In the genomic region with DNA sequence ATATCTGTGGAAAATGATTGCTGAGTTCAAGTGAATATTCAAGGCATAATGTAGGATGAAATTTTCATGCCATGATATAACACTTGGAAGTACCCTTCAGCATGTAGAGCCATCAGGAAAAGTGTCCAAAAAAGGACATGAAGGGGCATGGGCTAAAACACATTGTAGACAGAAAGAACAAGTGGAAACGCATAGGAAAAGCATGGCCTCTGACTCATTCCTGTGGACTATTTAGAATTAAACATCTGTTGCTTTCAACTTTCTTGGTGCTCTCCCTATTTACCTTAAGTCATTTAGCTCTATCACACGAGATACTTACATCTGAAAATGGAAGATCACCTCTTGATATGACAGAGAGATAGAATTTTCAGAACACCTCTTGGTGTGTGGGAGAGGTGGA, we compare ENCODE assay signal across 1 cellular context.
TF ChIP-seq lines count a peak whose summit lies in the region.

No MANE protein-coding gene starts in this region.

TF ChIP-seq in GM23338, 12 proteins besides CTCF, POLR2A, EP300 and RAD21 (continued from another document):
- TF ChIP-seq, protein P1, sequence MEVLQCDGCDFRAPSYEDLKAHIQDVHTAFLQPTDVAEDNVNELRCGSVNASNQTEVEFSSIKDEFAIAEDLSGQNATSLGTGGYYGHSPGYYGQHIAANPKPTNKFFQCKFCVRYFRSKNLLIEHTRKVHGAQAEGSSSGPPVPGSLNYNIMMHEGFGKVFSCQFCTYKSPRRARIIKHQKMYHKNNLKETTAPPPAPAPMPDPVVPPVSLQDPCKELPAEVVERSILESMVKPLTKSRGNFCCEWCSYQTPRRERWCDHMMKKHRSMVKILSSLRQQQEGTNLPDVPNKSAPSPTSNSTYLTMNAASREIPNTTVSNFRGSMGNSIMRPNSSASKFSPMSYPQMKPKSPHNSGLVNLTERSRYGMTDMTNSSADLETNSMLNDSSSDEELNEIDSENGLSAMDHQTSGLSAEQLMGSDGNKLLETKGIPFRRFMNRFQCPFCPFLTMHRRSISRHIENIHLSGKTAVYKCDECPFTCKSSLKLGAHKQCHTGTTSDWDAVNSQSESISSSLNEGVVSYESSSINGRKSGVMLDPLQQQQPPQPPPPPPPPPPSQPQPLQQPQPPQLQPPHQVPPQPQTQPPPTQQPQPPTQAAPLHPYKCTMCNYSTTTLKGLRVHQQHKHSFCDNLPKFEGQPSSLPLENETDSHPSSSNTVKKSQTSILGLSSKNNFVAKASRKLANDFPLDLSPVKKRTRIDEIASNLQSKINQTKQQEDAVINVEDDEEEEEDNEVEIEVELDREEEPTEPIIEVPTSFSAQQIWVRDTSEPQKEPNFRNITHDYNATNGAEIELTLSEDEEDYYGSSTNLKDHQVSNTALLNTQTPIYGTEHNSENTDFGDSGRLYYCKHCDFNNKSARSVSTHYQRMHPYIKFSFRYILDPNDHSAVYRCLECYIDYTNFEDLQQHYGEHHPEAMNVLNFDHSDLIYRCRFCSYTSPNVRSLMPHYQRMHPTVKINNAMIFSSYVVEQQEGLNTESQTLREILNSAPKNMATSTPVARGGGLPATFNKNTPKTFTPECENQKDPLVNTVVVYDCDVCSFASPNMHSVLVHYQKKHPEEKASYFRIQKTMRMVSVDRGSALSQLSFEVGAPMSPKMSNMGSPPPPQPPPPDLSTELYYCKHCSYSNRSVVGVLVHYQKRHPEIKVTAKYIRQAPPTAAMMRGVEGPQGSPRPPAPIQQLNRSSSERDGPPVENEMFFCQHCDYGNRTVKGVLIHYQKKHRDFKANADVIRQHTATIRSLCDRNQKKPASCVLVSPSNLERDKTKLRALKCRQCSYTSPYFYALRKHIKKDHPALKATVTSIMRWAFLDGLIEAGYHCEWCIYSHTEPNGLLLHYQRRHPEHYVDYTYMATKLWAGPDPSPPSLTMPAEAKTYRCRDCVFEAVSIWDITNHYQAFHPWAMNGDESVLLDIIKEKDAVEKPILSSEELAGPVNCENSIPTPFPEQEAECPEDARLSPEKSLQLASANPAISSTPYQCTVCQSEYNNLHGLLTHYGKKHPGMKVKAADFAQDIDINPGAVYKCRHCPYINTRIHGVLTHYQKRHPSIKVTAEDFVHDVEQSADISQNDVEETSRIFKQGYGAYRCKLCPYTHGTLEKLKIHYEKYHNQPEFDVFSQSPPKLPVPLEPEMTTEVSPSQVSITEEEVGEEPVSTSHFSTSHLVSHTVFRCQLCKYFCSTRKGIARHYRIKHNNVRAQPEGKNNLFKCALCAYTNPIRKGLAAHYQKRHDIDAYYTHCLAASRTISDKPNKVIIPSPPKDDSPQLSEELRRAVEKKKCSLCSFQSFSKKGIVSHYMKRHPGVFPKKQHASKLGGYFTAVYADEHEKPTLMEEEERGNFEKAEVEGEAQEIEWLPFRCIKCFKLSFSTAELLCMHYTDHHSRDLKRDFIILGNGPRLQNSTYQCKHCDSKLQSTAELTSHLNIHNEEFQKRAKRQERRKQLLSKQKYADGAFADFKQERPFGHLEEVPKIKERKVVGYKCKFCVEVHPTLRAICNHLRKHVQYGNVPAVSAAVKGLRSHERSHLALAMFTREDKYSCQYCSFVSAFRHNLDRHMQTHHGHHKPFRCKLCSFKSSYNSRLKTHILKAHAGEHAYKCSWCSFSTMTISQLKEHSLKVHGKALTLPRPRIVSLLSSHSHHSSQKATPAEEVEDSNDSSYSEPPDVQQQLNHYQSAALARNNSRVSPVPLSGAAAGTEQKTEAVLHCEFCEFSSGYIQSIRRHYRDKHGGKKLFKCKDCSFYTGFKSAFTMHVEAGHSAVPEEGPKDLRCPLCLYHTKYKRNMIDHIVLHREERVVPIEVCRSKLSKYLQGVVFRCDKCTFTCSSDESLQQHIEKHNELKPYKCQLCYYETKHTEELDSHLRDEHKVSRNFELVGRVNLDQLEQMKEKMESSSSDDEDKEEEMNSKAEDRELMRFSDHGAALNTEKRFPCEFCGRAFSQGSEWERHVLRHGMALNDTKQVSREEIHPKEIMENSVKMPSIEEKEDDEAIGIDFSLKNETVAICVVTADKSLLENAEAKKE (CRISPR knock-in tag; IDR thresholded peaks at IDR 0.05), result no peak
- TF ChIP-seq NANOG (IDR thresholded peaks at IDR 0.05; ENCODE audit: borderline replicate concordance) (no peak), ZNF114 (CRISPR knock-in tag; IDR thresholded peaks at IDR 0.05) (no peak), EZH2phosphoT487 (IDR thresholded peaks at IDR 0.05; ENCODE audit: unreplicated experiment) (no peak), ZNF331 (CRISPR knock-in tag; IDR thresholded peaks at IDR 0.05; ENCODE audit: low read depth) (no peak), CREB1 (CRISPR knock-in tag; IDR thresholded peaks at IDR 0.05; ENCODE audit: low read depth) (no peak), EZH2 (IDR thresholded peaks at IDR 0.05; ENCODE audit: low read depth, unreplicated experiment) (no peak)
- TF ChIP-seq, protein P2, sequence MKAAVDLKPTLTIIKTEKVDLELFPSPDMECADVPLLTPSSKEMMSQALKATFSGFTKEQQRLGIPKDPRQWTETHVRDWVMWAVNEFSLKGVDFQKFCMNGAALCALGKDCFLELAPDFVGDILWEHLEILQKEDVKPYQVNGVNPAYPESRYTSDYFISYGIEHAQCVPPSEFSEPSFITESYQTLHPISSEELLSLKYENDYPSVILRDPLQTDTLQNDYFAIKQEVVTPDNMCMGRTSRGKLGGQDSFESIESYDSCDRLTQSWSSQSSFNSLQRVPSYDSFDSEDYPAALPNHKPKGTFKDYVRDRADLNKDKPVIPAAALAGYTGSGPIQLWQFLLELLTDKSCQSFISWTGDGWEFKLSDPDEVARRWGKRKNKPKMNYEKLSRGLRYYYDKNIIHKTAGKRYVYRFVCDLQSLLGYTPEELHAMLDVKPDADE (IDR thresholded peaks at IDR 0.05), result no peak
- TF ChIP-seq, protein P3, sequence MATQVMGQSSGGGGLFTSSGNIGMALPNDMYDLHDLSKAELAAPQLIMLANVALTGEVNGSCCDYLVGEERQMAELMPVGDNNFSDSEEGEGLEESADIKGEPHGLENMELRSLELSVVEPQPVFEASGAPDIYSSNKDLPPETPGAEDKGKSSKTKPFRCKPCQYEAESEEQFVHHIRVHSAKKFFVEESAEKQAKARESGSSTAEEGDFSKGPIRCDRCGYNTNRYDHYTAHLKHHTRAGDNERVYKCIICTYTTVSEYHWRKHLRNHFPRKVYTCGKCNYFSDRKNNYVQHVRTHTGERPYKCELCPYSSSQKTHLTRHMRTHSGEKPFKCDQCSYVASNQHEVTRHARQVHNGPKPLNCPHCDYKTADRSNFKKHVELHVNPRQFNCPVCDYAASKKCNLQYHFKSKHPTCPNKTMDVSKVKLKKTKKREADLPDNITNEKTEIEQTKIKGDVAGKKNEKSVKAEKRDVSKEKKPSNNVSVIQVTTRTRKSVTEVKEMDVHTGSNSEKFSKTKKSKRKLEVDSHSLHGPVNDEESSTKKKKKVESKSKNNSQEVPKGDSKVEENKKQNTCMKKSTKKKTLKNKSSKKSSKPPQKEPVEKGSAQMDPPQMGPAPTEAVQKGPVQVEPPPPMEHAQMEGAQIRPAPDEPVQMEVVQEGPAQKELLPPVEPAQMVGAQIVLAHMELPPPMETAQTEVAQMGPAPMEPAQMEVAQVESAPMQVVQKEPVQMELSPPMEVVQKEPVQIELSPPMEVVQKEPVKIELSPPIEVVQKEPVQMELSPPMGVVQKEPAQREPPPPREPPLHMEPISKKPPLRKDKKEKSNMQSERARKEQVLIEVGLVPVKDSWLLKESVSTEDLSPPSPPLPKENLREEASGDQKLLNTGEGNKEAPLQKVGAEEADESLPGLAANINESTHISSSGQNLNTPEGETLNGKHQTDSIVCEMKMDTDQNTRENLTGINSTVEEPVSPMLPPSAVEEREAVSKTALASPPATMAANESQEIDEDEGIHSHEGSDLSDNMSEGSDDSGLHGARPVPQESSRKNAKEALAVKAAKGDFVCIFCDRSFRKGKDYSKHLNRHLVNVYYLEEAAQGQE (IDR thresholded peaks at IDR 0.05; ENCODE audit: unreplicated experiment), result no peak
TF ChIP-seq in GM23338: peak in this region for 0.
